In the genomic region with DNA sequence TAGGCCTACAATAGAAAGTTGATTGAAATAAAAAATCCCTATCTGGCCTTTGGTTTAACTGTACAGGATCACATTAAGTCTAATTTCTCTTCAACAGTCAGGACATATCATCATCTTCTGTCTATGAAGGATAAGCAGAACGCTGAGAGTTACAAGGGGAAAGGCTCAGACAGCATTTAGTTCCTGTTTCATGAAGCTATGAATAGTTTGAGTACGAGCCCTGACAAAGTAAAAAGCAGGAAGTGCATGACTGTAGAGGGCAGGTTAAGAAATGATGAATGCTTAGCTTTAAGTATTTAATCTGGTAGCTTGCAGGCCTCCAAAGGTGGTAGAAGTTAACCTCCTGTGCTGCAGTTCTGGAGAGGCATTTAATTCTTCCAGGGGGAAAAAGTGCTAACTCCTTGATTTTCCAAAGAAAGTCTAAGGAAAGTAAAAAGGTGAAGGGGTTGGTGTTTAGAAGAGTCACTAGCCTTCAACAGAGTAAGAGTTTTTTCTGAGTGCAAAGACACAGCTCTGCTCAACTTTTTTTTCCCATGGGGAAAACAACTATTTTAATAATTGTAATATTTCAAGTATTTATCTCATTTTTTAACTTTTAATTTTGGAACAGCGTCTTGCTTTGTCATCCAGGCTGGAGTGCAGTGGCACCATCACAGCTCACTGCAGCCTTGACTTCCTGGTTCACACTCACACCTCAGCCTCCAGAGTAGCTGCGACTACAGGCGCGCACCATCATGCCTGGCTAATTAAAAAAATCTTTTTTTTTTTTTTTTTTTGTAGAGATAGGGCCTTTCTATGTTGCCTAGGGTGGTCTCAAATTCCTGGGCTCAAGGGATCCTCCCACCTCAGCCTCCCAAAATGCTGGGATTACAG, we compare ENCODE assay signal across 9 cellular contexts.
A peak's percentile ranks its signal among the peaks of the same experiment; 100 is the strongest.
DNase-seq lines count a peak whose midpoint lies in the region; ATAC-seq, FAIRE-seq and TF ChIP-seq lines count a peak whose summit lies in the region.
"Had no signal": no experiment of that assay in that cellular context is flagged by ENCODE, and none has a peak within 500 bp of the region (broad histone marks: within the 10 kb centered on the region; RNA-seq: fewer than 3 reads in every experiment).

No MANE protein-coding gene starts in this region.

- peak overlapping the region; percentile 55; the same call in 1 of the 2 replicates for H3K9ac ChIP-seq in GM12878 (ENCODE audit: control insufficient read depth, insufficient read depth, low read length)

- no peaks in the 10 kb centered on the region for H3K36me3 ChIP-seq in GM12878 (ENCODE audit: control insufficient read depth in 2 of 2, insufficient read depth in 2 of 2, low read length in 1 of 2)

- SMC1A ChIA-PET in GM12878 (lab: Charles Lee; ENCODE audit: uncharacterized antibody, unreplicated experiment), result interaction anchor here (0.7 to 1.4 kb wide), 3 partner anchors 10 to 200 kb away, joined by 3 to 6 read pairs (median 3); no protein-coding TSS in a partner anchor

- no peaks in the 10 kb centered on the region for H3K4me1 Mint-ChIP-seq in nephron progenitor cell

- CTCF ChIA-PET in GM12878 (lab: Yijun Ruan, JAX), result interaction anchor here (0.6 kb wide), 2 partner anchors 65 to 66 kb away, joined by 3 read pairs; no protein-coding TSS in a partner anchor

- POLR2A ChIA-PET in GM12878 (lab: Charles Lee), result interaction anchor here (0.7 kb wide), 1 partner anchor 33 kb away, joined by 3 read pairs; no protein-coding TSS in a partner anchor

- intact Hi-C loops in GM12878 (cut with micrococcal nuclease; ENCODE audit: unreplicated experiment), result no loop called here

- H3K4me3 ChIP-seq in HL-60 (replicated peaks; ENCODE audit: insufficient read depth, low read length) (no peak overlapping the region), GM12878 (no peak overlapping the region)
- H3K4me3 ChIP-seq: body of pancreas had no signal

- WGBS in GM12878 (ENCODE audit: insufficient coverage, insufficient replicate concordance, low lambda C conversion rate, missing lambda C conversion rate), result 54% methylated on average over 6 of the region's 6 CpGs

- no peak overlapping the region for H3K4me3 Mint-ChIP-seq in nephron progenitor cell

- peaks cover 84% of the 10 kb centered on the region for H3K36me3 Mint-ChIP-seq in nephron progenitor cell (ENCODE audit: low read depth)

- peak; percentile 99 for ATAC-seq in GM21423 (IDR thresholded peaks at IDR 0.05; ENCODE audit: unreplicated experiment)
- peak; percentile 93 for ATAC-seq in GM12878
- ATAC-seq: body of pancreas had no signal

- TF ChIP-seq EP300 in GM12878 (IDR thresholded peaks at IDR 0.05; ENCODE audit: borderline replicate concordance in 1 of 2, control insufficient read depth in 1 of 2, low read depth in 2 of 2, low read length in 2 of 2), result no peak

- H4K20me1 ChIP-seq in GM12878 (ENCODE audit: control insufficient read depth, insufficient read depth), result no peaks in the 10 kb centered on the region

- BruUV-seq in GM12878 (replicated peaks; lab: Mats Ljungman, UMichigan), result no TSS peak

- H3K79me2 ChIP-seq in GM12878 (ENCODE audit: control insufficient read depth, insufficient read depth, low read length), result no peaks in the 10 kb centered on the region

- no peaks in the 10 kb centered on the region for H3K9me3 ChIP-seq in GM12878 (replicated peaks; ENCODE audit: control insufficient read depth, insufficient read depth, low read length)
- H3K9me3 ChIP-seq: body of pancreas had no signal

- no peak for TF ChIP-seq RAD21 in GM12878 (IDR thresholded peaks at IDR 0.05; ENCODE audit: insufficient read depth, low read depth, low read length)

- H3K27ac ChIP-seq in HL-60 (replicated peaks), result peak overlapping the region; percentile 67
- H3K27ac ChIP-seq in GM12878 (ENCODE audit: control insufficient read depth, insufficient read depth), result peak overlapping the region; percentile 78

- TF ChIP-seq POLR2A in GM12878 (IDR thresholded peaks at IDR 0.05; ENCODE audit: low read depth, low read length), result 0 out of 2 replicates have a peak, but pooled peaks have one; percentile 29

- peak overlapping the region; percentile 83 for H2AFZ ChIP-seq in GM12878 (ENCODE audit: control insufficient read depth, low read depth, low read length)

- in situ Hi-C loops in GM12878 (cut with MboI), result no loop called here

- H3K27me3 ChIP-seq in HL-60 (ENCODE audit: insufficient read depth, poor library complexity, severe bottlenecking), result no peaks in the 10 kb centered on the region
- no peaks in the 10 kb centered on the region for H3K27me3 ChIP-seq in GM12878 (replicated peaks in 1 of 2; ENCODE audit: control insufficient read depth in 2 of 2, insufficient read depth in 2 of 2, low read length in 1 of 2)
- H3K27me3 ChIP-seq: body of pancreas had no signal

- H3K9me3 Mint-ChIP-seq in nephron progenitor cell, result peaks cover 23% of the 10 kb centered on the region

- peak overlapping the region; percentile 74 for H3K27ac Mint-ChIP-seq in nephron progenitor cell

- H3K4me1 ChIP-seq in GM12878 (ENCODE audit: control insufficient read depth, insufficient read depth, low read length), result peaks cover 3% of the 10 kb centered on the region; the same call in 1 of the 2 replicates

- no peak for TF ChIP-seq CTCF in HL-60 (IDR thresholded peaks at IDR 0.05; ENCODE audit: insufficient read depth, low read length)
- TF ChIP-seq CTCF in GM12878 (IDR thresholded peaks at IDR 0.05 in 2 of 3, conservative IDR thresholded peaks at IDR 0.05 in 1 of 3; ENCODE audit: control insufficient read depth in 2 of 3, extremely low read depth in 1 of 3, insufficient read depth in 1 of 3, low read depth in 3 of 3, low read length in 3 of 3), result no peak
- TF ChIP-seq CTCF in nephron progenitor cell (IDR thresholded peaks at IDR 0.05), result no peak

- no peaks in the 10 kb centered on the region for H3K27me3 Mint-ChIP-seq in nephron progenitor cell (ENCODE audit: low read depth, poor library complexity)

- peak overlapping the region; percentile 17; the same call in 1 of the 2 replicates for H3K4me2 ChIP-seq in GM12878 (ENCODE audit: control insufficient read depth, insufficient read depth)

- DNase-seq in GF-D8 (lab: John Stamatoyannopoulos, UW), result peak; percentile 79
- peak in 1 of 2 experiments; percentile 66 for DNase-seq in HL-60 (ENCODE audit: low read depth in 1 of 2, low spot score in 1 of 2)
- DNase-seq in GM12878 (ENCODE audit: low read depth, low spot score), result peak; percentile 44
- DNase-seq in nephron progenitor cell, result no peak
- DNase-seq in activated gamma-delta T cell treated with Interleukin-2 at 50 U/mL for 16 hours, result no peak
- DNase-seq in activated effector memory CD4-positive, alpha-beta T cell treated with Interleukin-2 at 50 U/mL for 16 hours, result no peak
- no peak for DNase-seq in cerebellum (ENCODE audit: low spot score)

- RAD21 ChIA-PET in GM12878 (lab: Charles Lee; ENCODE audit: unreplicated experiment), result interaction anchor here (0.6 to 0.9 kb wide), 2 partner anchors 41 to 201 kb away, joined by 3 read pairs; no protein-coding TSS in a partner anchor

- peak; percentile 94 for FAIRE-seq in GM12878 (lab: Jason Lieb, UNC)

TF ChIP-seq in GM12878, 131 proteins besides CTCF, POLR2A, EP300 and RAD21 (continues in another document):
- TF ChIP-seq, protein P1, sequence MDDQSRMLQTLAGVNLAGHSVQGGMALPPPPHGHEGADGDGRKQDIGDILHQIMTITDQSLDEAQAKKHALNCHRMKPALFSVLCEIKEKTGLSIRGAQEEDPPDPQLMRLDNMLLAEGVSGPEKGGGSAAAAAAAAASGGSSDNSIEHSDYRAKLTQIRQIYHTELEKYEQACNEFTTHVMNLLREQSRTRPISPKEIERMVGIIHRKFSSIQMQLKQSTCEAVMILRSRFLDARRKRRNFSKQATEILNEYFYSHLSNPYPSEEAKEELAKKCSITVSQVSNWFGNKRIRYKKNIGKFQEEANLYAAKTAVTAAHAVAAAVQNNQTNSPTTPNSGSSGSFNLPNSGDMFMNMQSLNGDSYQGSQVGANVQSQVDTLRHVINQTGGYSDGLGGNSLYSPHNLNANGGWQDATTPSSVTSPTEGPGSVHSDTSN (IDR thresholded peaks at IDR 0.05; ENCODE audit: insufficient replicate concordance, low read depth, low read length), result no peak
- TF ChIP-seq PAX8 (IDR thresholded peaks at IDR 0.05), result no peak
- TF ChIP-seq, protein P2, sequence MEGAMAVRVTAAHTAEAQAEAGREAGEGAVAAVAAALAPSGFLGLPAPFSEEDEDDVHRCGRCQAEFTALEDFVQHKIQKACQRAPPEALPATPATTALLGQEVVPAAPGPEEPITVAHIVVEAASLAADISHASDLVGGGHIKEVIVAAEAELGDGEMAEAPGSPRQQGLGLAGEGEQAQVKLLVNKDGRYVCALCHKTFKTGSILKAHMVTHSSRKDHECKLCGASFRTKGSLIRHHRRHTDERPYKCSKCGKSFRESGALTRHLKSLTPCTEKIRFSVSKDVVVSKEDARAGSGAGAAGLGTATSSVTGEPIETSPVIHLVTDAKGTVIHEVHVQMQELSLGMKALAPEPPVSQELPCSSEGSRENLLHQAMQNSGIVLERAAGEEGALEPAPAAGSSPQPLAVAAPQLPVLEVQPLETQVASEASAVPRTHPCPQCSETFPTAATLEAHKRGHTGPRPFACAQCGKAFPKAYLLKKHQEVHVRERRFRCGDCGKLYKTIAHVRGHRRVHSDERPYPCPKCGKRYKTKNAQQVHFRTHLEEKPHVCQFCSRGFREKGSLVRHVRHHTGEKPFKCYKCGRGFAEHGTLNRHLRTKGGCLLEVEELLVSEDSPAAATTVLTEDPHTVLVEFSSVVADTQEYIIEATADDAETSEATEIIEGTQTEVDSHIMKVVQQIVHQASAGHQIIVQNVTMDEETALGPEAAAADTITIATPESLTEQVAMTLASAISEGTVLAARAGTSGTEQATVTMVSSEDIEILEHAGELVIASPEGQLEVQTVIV (IDR thresholded peaks at IDR 0.05; ENCODE audit: borderline replicate concordance, partially characterized antibody), result no peak

Comparison
In these comparisons a context has a peak if more than half of its experiments do, and no peak if none do; other contexts are left out.
1. DNase-seq: peak in GF-D8 (single experiment) and GM12878 (single experiment); none in nephron progenitor cell (single experiment), activated gamma-delta T cell treated with Interleukin-2 at 50 U/mL for 16 hours (single experiment), activated effector memory CD4-positive, alpha-beta T cell treated with Interleukin-2 at 50 U/mL for 16 hours (single experiment) and cerebellum (single experiment).